20 cellular contexts compared by ENCODE assay signal in the genomic region with DNA sequence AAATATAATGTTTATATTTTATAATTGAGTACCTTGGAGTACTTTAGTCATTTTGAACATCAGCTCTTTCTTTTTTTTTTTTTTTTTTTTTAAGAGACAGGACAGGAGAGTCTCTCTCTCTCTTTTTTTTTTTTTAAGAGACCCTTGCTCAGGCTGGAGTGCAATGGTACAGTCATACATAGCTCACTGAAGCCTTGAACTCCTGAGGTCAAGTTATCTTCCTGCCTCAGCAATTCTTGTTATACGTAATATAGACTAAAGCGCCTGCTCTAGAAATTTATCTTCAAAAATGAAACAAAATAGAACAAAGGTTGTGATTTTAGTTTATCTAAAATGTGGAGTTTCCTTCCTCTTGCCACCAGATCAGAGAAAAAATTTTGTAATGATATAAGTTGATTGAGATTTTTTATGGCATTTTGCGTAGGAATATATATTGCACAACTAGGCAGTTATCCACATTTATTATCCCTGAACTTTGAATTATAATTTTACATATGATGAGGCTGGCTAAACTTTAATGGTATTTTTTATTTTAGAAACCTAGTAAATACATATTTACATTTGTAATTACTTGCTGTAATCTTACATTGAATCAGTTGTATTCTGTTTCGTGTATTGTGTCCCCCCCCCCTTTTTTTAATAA.
"Had no signal": no experiment of that assay in that cellular context is flagged by ENCODE, and none has a peak within 500 bp of the region (broad histone marks: within the 10 kb centered on the region; RNA-seq: fewer than 3 reads in every experiment).

No MANE protein-coding gene starts in this region.

- H3K4me3 ChIP-seq: dorsolateral prefrontal cortex, left ventricle myocardium inferior, suprapubic skin, transverse colon, uterus had no signal

- H3K4me1 ChIP-seq: left ventricle myocardium inferior, suprapubic skin, uterus had no signal

- DNase-seq: activated B cell treated with CpG ODN at 0.5 μM for 24 hours; activated CD4-positive, alpha-beta T cell treated with anti-CD3 and anti-CD28 coated beads for 48 hours; activated CD8-positive, alpha-beta T cell treated with anti-CD3 and anti-CD28 coated beads, Interleukin-2, amount 10 ng/mL, durations not matched to agents 7 days and 5 days; activated effector memory CD4-positive, alpha-beta T cell treated with anti-CD3 and anti-CD28 coated beads, Interleukin-2, amount 50 U/mL, for 16 hours; activated naive CD4-positive, alpha-beta T cell treated with anti-CD3 and anti-CD28 coated beads, Interleukin-2, amount 50 U/mL, for 16 hours; activated T-cell treated with anti-CD3 and anti-CD28 coated beads, Interleukin-2, amount 50 U/mL, for 24 hours; aorta; dorsolateral prefrontal cortex; foreskin melanocyte; head of caudate nucleus; left ventricle myocardium inferior; occipital lobe; stimulated activated CD4-positive, alpha-beta T cell treated with anti-CD3 and anti-CD28 coated beads, Interleukin-2, amount 100 ng/mL, for 24 hours; stimulated activated naive CD8-positive, alpha-beta T cell treated with anti-CD3 and anti-CD28 coated beads, Interleukin-15, amount 100 ng/mL, for 72 hours; SW 1271; transverse colon; uterus had no signal

- ATAC-seq: activated CD8-positive, alpha-beta T cell treated with anti-CD3 and anti-CD28 coated beads, Interleukin-2, amount 10 ng/mL, durations not matched to agents 7 days and 5 days; stimulated activated naive CD8-positive, alpha-beta T cell treated with anti-CD3 and anti-CD28 coated beads, Interleukin-15, amount 100 ng/mL, for 72 hours had no signal

- H3K27me3 ChIP-seq: dorsolateral prefrontal cortex, suprapubic skin, transverse colon, uterus had no signal

- H3K27ac ChIP-seq: dorsolateral prefrontal cortex, epithelial cell of prostate, left ventricle myocardium inferior, suprapubic skin, uterus had no signal

- H3K9me3 ChIP-seq: left ventricle myocardium inferior, suprapubic skin, transverse colon, uterus had no signal

- H3K36me3 ChIP-seq: uterus had no signal

- FAIRE-seq: bronchial epithelial cell had no signal
